19 cellular contexts compared by ENCODE assay signal in the genomic region with DNA sequence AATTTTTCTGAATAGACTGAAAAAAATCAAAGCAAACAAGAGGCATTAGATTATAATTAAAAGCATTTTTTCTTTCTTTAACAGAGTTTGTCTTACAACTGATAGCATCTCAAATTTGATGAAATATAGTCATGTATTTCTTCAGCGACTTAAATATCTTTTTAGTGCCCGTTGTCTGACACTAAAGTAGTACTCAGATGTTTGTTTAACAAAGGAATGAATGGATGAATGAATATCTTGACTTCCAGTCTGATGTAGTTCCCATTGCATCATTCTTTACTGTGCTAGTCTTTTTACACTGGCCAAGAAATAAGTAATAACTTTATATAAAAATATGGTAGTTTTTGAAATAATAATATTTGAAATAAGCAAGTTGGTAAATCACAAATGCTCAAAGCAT.
DNase-seq lines count a peak whose midpoint lies in the region; ATAC-seq, FAIRE-seq and TF ChIP-seq lines count a peak whose summit lies in the region.
"Had no signal": no experiment of that assay in that cellular context is flagged by ENCODE, and none has a peak within 500 bp of the region (broad histone marks: within the 10 kb centered on the region; RNA-seq: fewer than 3 reads in every experiment).

No MANE protein-coding gene starts in this region.

- no peaks in the 10 kb centered on the region for H4K20me1 ChIP-seq in IMR-90 (ENCODE audit: insufficient read depth, low read length)

- no peak overlapping the region for H3K27ac ChIP-seq in IMR-90 (ENCODE audit: insufficient read depth, low read length)
- H3K27ac ChIP-seq: A549 had no signal

- no peak for TF ChIP-seq CTCF in IMR-90 (conservative IDR thresholded peaks at IDR 0.05; ENCODE audit: low read depth, low read length)
- no peak for TF ChIP-seq CTCF in fibroblast of pulmonary artery (IDR thresholded peaks at IDR 0.05; ENCODE audit: low read length, missing control alignments)

- no CpG with 5 or more reads among the region's 2 CpGs for WGBS in IMR-90 (ENCODE audit: extremely low coverage in 2 of 2, insufficient read length in 1 of 2), 2 experiments

- H4K8ac ChIP-seq in IMR-90 (ENCODE audit: low read depth in 2 of 2, low read length in 2 of 2): no peak overlapping the region

- no peak overlapping the region for H3K4me2 ChIP-seq in IMR-90 (ENCODE audit: low read depth, low read length)
- H3K4me2 ChIP-seq: A549 had no signal

- H3K4me1 ChIP-seq in IMR-90 (ENCODE audit: control insufficient read depth, insufficient read depth, low read length) (peaks cover 2% of the 10 kb centered on the region; the same call in 1 of the 2 replicates), adipocyte (ENCODE audit: control insufficient read depth, insufficient read depth, low read length) (no peaks in the 10 kb centered on the region)

- H3K9me3 ChIP-seq in IMR-90 (ENCODE audit: control insufficient read depth, insufficient read depth, low read length) (no peaks in the 10 kb centered on the region), adipocyte (ENCODE audit: control insufficient read depth, low read length) (no peaks in the 10 kb centered on the region)
- H3K9me3 ChIP-seq: A549, HAP-1 had no signal

- DNase-seq in IMR-90 (peak; percentile 51), adipocyte (ENCODE audit: low read depth) (peak; percentile 59), fibroblast of pulmonary artery (ENCODE audit: low read depth) (peak; percentile 41), left lobe of liver (ENCODE audit: low spot score) (no peak)
- no peak for DNase-seq in activated CD4-positive, alpha-beta T cell treated with anti-CD3 and anti-CD28 coated beads, Interleukin-2, amount 50 U/mL, for 1 hour
- DNase-seq in stimulated activated naive CD8-positive, alpha-beta T cell treated with anti-CD3 and anti-CD28 coated beads, Interleukin-15, Interleukin-2, amounts not matched to agents 100 U/mL and 50 U/mL, for 24 hours: no peak
- DNase-seq: DMS53, MV-4-11, NCI-H1105 treated with DMSO at 0.1 percent for 48 hours, NCI-H2029 treated with DMSO at 0.1 percent for 48 hours, NCI-H446, NCI-H526 treated with DMSO at 0.1 percent for 48 hours, PC-3, SHP77 had no signal

- no peak overlapping the region for H4K91ac ChIP-seq in IMR-90 (ENCODE audit: insufficient read depth, low read depth, low read length)

- CTCF ChIA-PET in IMR-90 (lab: Yijun Ruan, JAX): no interaction called here

- H3K27me3 ChIP-seq in IMR-90 (ENCODE audit: control insufficient read depth, insufficient read depth, low read length) (no peaks in the 10 kb centered on the region), adipocyte (replicated peaks; ENCODE audit: control insufficient read depth, insufficient read depth, low read length) (no peaks in the 10 kb centered on the region)

- no peak overlapping the region for H2AFZ ChIP-seq in IMR-90 (replicated peaks; ENCODE audit: low read length, poor library complexity)

- H3K9ac ChIP-seq in IMR-90 (ENCODE audit: low read depth, low read length) (no peak overlapping the region), adipocyte (ENCODE audit: low read length) (no peak overlapping the region)

- in situ Hi-C loops in IMR-90 (cut with MboI; ENCODE audit: low sequenced_read_pairs): no loop called here

- no peak overlapping the region for H4K5ac ChIP-seq in IMR-90 (ENCODE audit: low read depth, low read length)

- no peak overlapping the region for H2BK20ac ChIP-seq in IMR-90 (ENCODE audit: low read depth, low read length)

- H3K4ac ChIP-seq in IMR-90 (ENCODE audit: low read depth, low read length): no peak overlapping the region

- POLR2A ChIA-PET in IMR-90 (lab: Charles Lee; ENCODE audit: unreplicated experiment): no interaction called here

- dilution Hi-C loops in IMR-90 (cut with HindIII; ENCODE audit: low sequenced_read_pairs, unreplicated experiment): no loop called here

- peak; percentile 23 for FAIRE-seq in G401.6 (lab: Jason Lieb, UNC)
- FAIRE-seq: D721Med, GM12891 had no signal

- H3K36me3 ChIP-seq in IMR-90 (ENCODE audit: control insufficient read depth, insufficient read depth, low read length) (peaks cover 7% of the 10 kb centered on the region), adipocyte (ENCODE audit: control insufficient read depth, insufficient read depth, low read length, severe bottlenecking) (peaks cover 3% of the 10 kb centered on the region)

- ATAC-seq in IMR-90 (ENCODE audit: low read depth) (no peak), left lobe of liver (no peak)
- ATAC-seq in stimulated activated naive CD8-positive, alpha-beta T cell treated with anti-CD3 and anti-CD28 coated beads, Interleukin-15, Interleukin-2, amounts not matched to agents 100 U/mL and 50 U/mL, for 24 hours: no peak
- ATAC-seq: A549, PC-3 had no signal

- H2AK5ac ChIP-seq in IMR-90 (ENCODE audit: low read depth, low read length): no peak overlapping the region

- no peak overlapping the region for H3K14ac ChIP-seq in IMR-90 (replicated peaks; ENCODE audit: low read depth, low read length)

- no peak overlapping the region for H3K18ac ChIP-seq in IMR-90 (ENCODE audit: low read depth, low read length)

- H3K4me3 ChIP-seq in IMR-90 (ENCODE audit: insufficient read depth, low read depth, low read length) (no peak overlapping the region), adipocyte (ENCODE audit: low read length) (no peak overlapping the region), fibroblast of pulmonary artery (replicated peaks; ENCODE audit: low read depth, low read length) (no peak overlapping the region)
- H3K4me3 ChIP-seq: A549, HAP-1 had no signal

- intact Hi-C loops in IMR-90 (cut with micrococcal nuclease): loop anchor here (5.0 kb wide), 1 partner anchor 92 kb away; no protein-coding TSS in a partner anchor

- H2AK9ac ChIP-seq in IMR-90 (replicated peaks; ENCODE audit: low read depth, low read length, poor library complexity): no peak overlapping the region

- no peak for TF ChIP-seq RAD21 in IMR-90 (IDR thresholded peaks at IDR 0.05; ENCODE audit: low read length)

- no peak overlapping the region for H3K23ac ChIP-seq in IMR-90 (ENCODE audit: low read depth, low read length)

- H3K56ac ChIP-seq in IMR-90 (ENCODE audit: extremely low read depth, insufficient read depth, low read length): no peak overlapping the region

- no peak overlapping the region for H2BK120ac ChIP-seq in IMR-90 (ENCODE audit: low read depth, low read length)

- no peak overlapping the region for H2BK5ac ChIP-seq in IMR-90 (ENCODE audit: low read depth, low read length, poor library complexity, severe bottlenecking)

- 0 out of 4 replicates have a peak, but pooled peaks cover 0 to 4% of the 10 kb centered on the region in 2 experiments for H3K79me1 ChIP-seq in IMR-90 (ENCODE audit: low read depth in 1 of 2, low read length in 2 of 2)

- H2BK15ac ChIP-seq in IMR-90 (ENCODE audit: low read depth, low read length): no peak overlapping the region

- peaks cover 2% of the 10 kb centered on the region; the same call in 1 of the 2 replicates for H3K9me1 ChIP-seq in IMR-90 (ENCODE audit: insufficient read depth, low read length)

- no peak for TF ChIP-seq POLR2A in IMR-90 (IDR thresholded peaks at IDR 0.05; ENCODE audit: low read depth, low read length)

- BruUV-seq in IMR-90 (replicated peaks; lab: Mats Ljungman, UMichigan): no TSS peak

TF ChIP-seq in IMR-90, 13 proteins besides CTCF, POLR2A, EP300 and RAD21:
- TF ChIP-seq CEBPB (IDR thresholded peaks at IDR 0.05; ENCODE audit: low read depth, low read length) (peak; percentile 82), MAZ (IDR thresholded peaks at IDR 0.05; ENCODE audit: borderline replicate concordance, low read depth, low read length) (no peak), RFX5 (IDR thresholded peaks at IDR 0.05; ENCODE audit: low read depth, low read length) (no peak), RCOR1 (IDR thresholded peaks at IDR 0.05; ENCODE audit: insufficient replicate concordance, low read length) (no peak), CHD1 (IDR thresholded peaks at IDR 0.05; ENCODE audit: low read depth, low read length) (no peak)

Comparison
In these comparisons a context has a peak if more than half of its experiments do, and no peak if none do; other contexts are left out.
1. DNase-seq: peak in IMR-90 (single experiment), adipocyte (single experiment) and fibroblast of pulmonary artery (single experiment); none in left lobe of liver (single experiment), activated CD4-positive, alpha-beta T cell treated with anti-CD3 and anti-CD28 coated beads, Interleukin-2, amount 50 U/mL, for 1 hour (single experiment) and stimulated activated naive CD8-positive, alpha-beta T cell treated with anti-CD3 and anti-CD28 coated beads, Interleukin-15, Interleukin-2, amounts not matched to agents 100 U/mL and 50 U/mL, for 24 hours (single experiment).